Comparison of ENCODE assay signal across 25 cellular contexts in the genomic region with DNA sequence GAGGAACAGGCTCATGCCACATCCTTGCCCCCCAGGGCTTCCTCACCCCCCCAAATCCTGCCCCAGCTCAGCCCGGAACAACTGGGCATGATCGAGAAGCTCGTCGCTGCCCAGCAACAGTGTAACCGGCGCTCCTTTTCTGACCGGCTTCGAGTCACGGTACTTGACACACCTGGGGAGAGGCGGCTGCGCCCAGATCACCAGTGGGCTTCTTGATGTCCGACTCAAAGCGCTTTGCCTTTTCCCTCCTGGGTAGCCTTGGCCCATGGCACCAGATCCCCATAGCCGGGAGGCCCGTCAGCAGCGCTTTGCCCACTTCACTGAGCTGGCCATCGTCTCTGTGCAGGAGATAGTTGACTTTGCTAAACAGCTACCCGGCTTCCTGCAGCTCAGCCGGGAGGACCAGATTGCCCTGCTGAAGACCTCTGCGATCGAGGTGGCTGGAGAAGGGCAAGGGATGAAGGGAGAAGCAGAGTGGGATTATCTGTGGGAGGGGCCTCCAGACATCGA. TPM values are rescaled to one million over a fixed set of nuclear protein-coding genes. Genes with fewer than 3 reads are reported as not detected.
DNase-seq lines count a peak whose midpoint lies in the region; ATAC-seq and TF ChIP-seq lines count a peak whose summit lies in the region.
"Had no signal": no experiment of that assay in that cellular context is flagged by ENCODE, and none has a peak within 500 bp of the region (broad histone marks: within the 10 kb centered on the region; RNA-seq: fewer than 3 reads in every experiment).

No MANE protein-coding gene starts in this region.

- H3K4me2 ChIP-seq in neuronal stem cell (ENCODE audit: insufficient read depth, low read length, poor library complexity, severe bottlenecking), result no peak overlapping the region
- H3K4me2 ChIP-seq: A549 had no signal

- H2BK120ac ChIP-seq in neuronal stem cell (ENCODE audit: low read depth, low read length), result no peak overlapping the region

- H3K4me1 ChIP-seq in neuronal stem cell (ENCODE audit: control insufficient read depth in 2 of 2, insufficient read depth in 1 of 2, low read depth in 1 of 2, low read length in 2 of 2), result peaks cover 13 to 19% of the 10 kb centered on the region in 2 donors

- H3K27me3 ChIP-seq in neuronal stem cell (ENCODE audit: control insufficient read depth in 3 of 3, insufficient read depth in 3 of 3, low read depth in 1 of 3, low read length in 3 of 3), result no peaks in the 10 kb centered on the region
- H3K27me3 ChIP-seq: MG63 had no signal

- H3K4ac ChIP-seq in neuronal stem cell (ENCODE audit: low read length), result no peak overlapping the region

- peak overlapping the region; percentile 53 for H2BK5ac ChIP-seq in neuronal stem cell (ENCODE audit: low read length)

- H2AK5ac ChIP-seq in neuronal stem cell (ENCODE audit: low read depth, low read length), result no peak overlapping the region

- H3K27ac Mint-ChIP-seq in activated naive CD8-positive, alpha-beta T cell treated with anti-CD3 and anti-CD28 coated beads, Interleukin-2, amount 10 ng/mL, durations not matched to agents 7 days and 5 days, result peak overlapping the region; percentile 30
- no peak overlapping the region for H3K27ac Mint-ChIP-seq in activated naive CD8-positive, alpha-beta T cell treated with anti-CD3 and anti-CD28 coated beads for 36 hours
- peak overlapping the region; percentile 82; the same call in 1 of the 2 replicates for H3K27ac Mint-ChIP-seq in WTC11
- H3K27ac Mint-ChIP-seq: CD4-positive, alpha-beta memory T cell had no signal

- H3K18ac ChIP-seq in neuronal stem cell (ENCODE audit: low read length), result no peak overlapping the region

- H3K14ac ChIP-seq in neuronal stem cell (ENCODE audit: low read length), result no peak overlapping the region

- ATAC-seq in activated naive CD8-positive, alpha-beta T cell treated with anti-CD3 and anti-CD28 coated beads, Interleukin-2, amount 10 ng/mL, durations not matched to agents 7 days and 5 days (ENCODE audit: low read depth), result no peak
- ATAC-seq in WTC11 (no peak), HG03196 (IDR thresholded peaks at IDR 0.05; ENCODE audit: unreplicated experiment) (no peak)
- ATAC-seq: A549, GM12878, PC-3 had no signal

- H3K4me3 ChIP-seq in neuronal stem cell (ENCODE audit: low read length in 2 of 2), result no peak overlapping the region
- H3K4me3 ChIP-seq: A549, GM12878, MG63 had no signal

- H3K4me1 Mint-ChIP-seq in activated naive CD8-positive, alpha-beta T cell treated with anti-CD3 and anti-CD28 coated beads, Interleukin-2, amount 10 ng/mL, durations not matched to agents 7 days and 5 days, result peaks cover 28% of the 10 kb centered on the region
- H3K4me1 Mint-ChIP-seq in activated naive CD8-positive, alpha-beta T cell treated with anti-CD3 and anti-CD28 coated beads for 36 hours, result peaks cover 24% of the 10 kb centered on the region
- H3K4me1 Mint-ChIP-seq in WTC11, result peaks cover 18% of the 10 kb centered on the region

- H3K27ac ChIP-seq in neuronal stem cell (replicated peaks; ENCODE audit: low read length), result no peak overlapping the region
- H3K27ac ChIP-seq: A549 had no signal

- H3K4me3 Mint-ChIP-seq in activated naive CD8-positive, alpha-beta T cell treated with anti-CD3 and anti-CD28 coated beads, Interleukin-2, amount 10 ng/mL, durations not matched to agents 7 days and 5 days, result no peak overlapping the region
- no peak overlapping the region for H3K4me3 Mint-ChIP-seq in activated naive CD8-positive, alpha-beta T cell treated with anti-CD3 and anti-CD28 coated beads for 36 hours
- no peak overlapping the region for H3K4me3 Mint-ChIP-seq in WTC11
- H3K4me3 Mint-ChIP-seq: CD4-positive, alpha-beta memory T cell had no signal

- H4K8ac ChIP-seq in neuronal stem cell (ENCODE audit: low read depth, low read length), result no peak overlapping the region

- H3K36me3 Mint-ChIP-seq in activated naive CD8-positive, alpha-beta T cell treated with anti-CD3 and anti-CD28 coated beads, Interleukin-2, amount 10 ng/mL, durations not matched to agents 7 days and 5 days, result no peaks in the 10 kb centered on the region
- no peaks in the 10 kb centered on the region for H3K36me3 Mint-ChIP-seq in activated naive CD8-positive, alpha-beta T cell treated with anti-CD3 and anti-CD28 coated beads for 36 hours
- no peaks in the 10 kb centered on the region for H3K36me3 Mint-ChIP-seq in WTC11
- H3K36me3 Mint-ChIP-seq: CD4-positive, alpha-beta memory T cell had no signal

- DNase-seq in activated naive CD8-positive, alpha-beta T cell treated with anti-CD3 and anti-CD28 coated beads, Interleukin-2, amount 10 ng/mL, durations not matched to agents 7 days and 5 days, result no peak
- DNase-seq in activated naive CD8-positive, alpha-beta T cell treated with anti-CD3 and anti-CD28 coated beads for 36 hours, result no peak
- DNase-seq in WTC11 (ENCODE audit: low spot score) (no peak), neuronal stem cell (ENCODE audit: low spot score) (no peak), AG20443 (ENCODE audit: low spot score) (no peak)
- no peak for DNase-seq in stimulated activated naive CD4-positive, alpha-beta T cell (lab: John Stamatoyannopoulos, UW)
- DNase-seq: C1 segment of cervical spinal cord; CD4-positive, alpha-beta memory T cell; COR-L47; GDM1; HCEC 1CT; KBM-7; MG63; NCI-H1105 treated with DMSO at 0.1 percent for 48 hours; NCI-H146; NCI-H1930; NCI-H2107; NCI-H524; NCI-H748 treated with DMSO at 0.1 percent for 48 hours; NK-92 treated with Interleukin-12 subunit alpha and Interleukin-12 subunit beta, amount 100 ng/mL, for 24 hours; PC-3; Right ventricle myocardium superior had no signal

- POLR2A ChIA-PET in activated naive CD8-positive, alpha-beta T cell treated with anti-CD3 and anti-CD28 coated beads, Interleukin-2, amount 10 ng/mL, durations not matched to agents 7 days and 5 days (lab: Charles Lee), result no interaction called here
- POLR2A ChIA-PET in WTC11 (lab: Charles Lee), result no interaction called here

- peak overlapping the region; percentile 60 for H3K9ac ChIP-seq in neuronal stem cell (ENCODE audit: low read depth, low read length, poor library complexity)

- H3K79me1 ChIP-seq in neuronal stem cell (ENCODE audit: low read depth, low read length), result peaks cover 2% of the 10 kb centered on the region

- H2BK12ac ChIP-seq in neuronal stem cell (ENCODE audit: low read length), result no peak overlapping the region

- no peak overlapping the region for H3K23ac ChIP-seq in neuronal stem cell (ENCODE audit: low read depth, low read length, poor library complexity)

- no peak overlapping the region for H2AFZ ChIP-seq in neuronal stem cell (ENCODE audit: low read length)

- WGBS in neuronal stem cell (ENCODE audit: extremely low coverage in 2 of 2, insufficient read length in 2 of 2, insufficient replicate concordance in 1 of 2), 2 donors, result no CpG with 5 or more reads among the region's 22 CpGs

- H3K9me3 Mint-ChIP-seq in activated naive CD8-positive, alpha-beta T cell treated with anti-CD3 and anti-CD28 coated beads, Interleukin-2, amount 10 ng/mL, durations not matched to agents 7 days and 5 days, result no peaks in the 10 kb centered on the region
- no peaks in the 10 kb centered on the region for H3K9me3 Mint-ChIP-seq in activated naive CD8-positive, alpha-beta T cell treated with anti-CD3 and anti-CD28 coated beads for 36 hours
- H3K9me3 Mint-ChIP-seq in WTC11, result no peaks in the 10 kb centered on the region
- H3K9me3 Mint-ChIP-seq: CD4-positive, alpha-beta memory T cell had no signal

- no peaks in the 10 kb centered on the region for H3K9me3 ChIP-seq in neuronal stem cell (replicated peaks in 1 of 2; ENCODE audit: control insufficient read depth in 2 of 2, insufficient read depth in 1 of 2, low read depth in 1 of 2, low read length in 2 of 2)
- H3K9me3 ChIP-seq: A549, MG63 had no signal

- H2BK15ac ChIP-seq in neuronal stem cell (ENCODE audit: low read length), result no peak overlapping the region

- no peak for TF ChIP-seq CTCF in WTC11 (IDR thresholded peaks at IDR 0.05)

- peaks cover 0 to 4% of the 10 kb centered on the region in 2 donors for H3K36me3 ChIP-seq in neuronal stem cell (replicated peaks in 1 of 2; ENCODE audit: control insufficient read depth in 2 of 2, insufficient read depth in 2 of 2, low read length in 2 of 2)
- H3K36me3 ChIP-seq: MG63 had no signal

- CTCF ChIA-PET in WTC11 (lab: Charles Lee), result interaction anchor here (0.8 to 6.0 kb wide), 5 partner anchors 14 to 94 kb away, joined by 3 to 120 read pairs (median 84); partner anchors contain the start of genes ACP2 and ARFGAP2

- no peaks in the 10 kb centered on the region for H3K27me3 Mint-ChIP-seq in activated naive CD8-positive, alpha-beta T cell treated with anti-CD3 and anti-CD28 coated beads, Interleukin-2, amount 10 ng/mL, durations not matched to agents 7 days and 5 days
- no peaks in the 10 kb centered on the region for H3K27me3 Mint-ChIP-seq in activated naive CD8-positive, alpha-beta T cell treated with anti-CD3 and anti-CD28 coated beads for 36 hours
- no peaks in the 10 kb centered on the region for H3K27me3 Mint-ChIP-seq in WTC11 (ENCODE audit: low read depth)
- H3K27me3 Mint-ChIP-seq: CD4-positive, alpha-beta memory T cell had no signal

- no peak overlapping the region for H4K91ac ChIP-seq in neuronal stem cell (ENCODE audit: low read depth, low read length, poor library complexity)

RNA-seq across cellular contexts. Expression of gene NR1H3, which starts 3.5 kb away (rescaled TPM):
- 10 to 100 TPM; 11.7 to 15.1 TPM for total RNA-seq in activated naive CD8-positive, alpha-beta T cell treated with anti-CD3 and anti-CD28 coated beads, Interleukin-2, amount 10 ng/mL, durations not matched to agents 7 days and 5 days
- 1 to 10 TPM; 8.1 to 8.2 TPM for total RNA-seq in activated naive CD8-positive, alpha-beta T cell treated with anti-CD3 and anti-CD28 coated beads for 36 hours
- 26.3 to 31.1 TPM (median 29.9 TPM) in 3 replicates for total RNA-seq in WTC11 (2021)
- 13.8 TPM for polyA plus RNA-seq in neuronal stem cell (2013, experiment 1 of 2)
- polyA plus RNA-seq in neuronal stem cell (2013, experiment 2 of 2), result 13.5 TPM

RNA-seq across cellular contexts. Expression of gene MADD, which starts 8.6 kb away (rescaled TPM):
- total RNA-seq in activated naive CD8-positive, alpha-beta T cell treated with anti-CD3 and anti-CD28 coated beads, Interleukin-2, amount 10 ng/mL, durations not matched to agents 7 days and 5 days, result 100 to 1,000 TPM; 113 to 114 TPM
- total RNA-seq in activated naive CD8-positive, alpha-beta T cell treated with anti-CD3 and anti-CD28 coated beads for 36 hours, result 10 to 100 TPM; 50.9 to 51.2 TPM
- total RNA-seq in WTC11 (2021), result 39.4 to 47.5 TPM (median 40.6 TPM) in 3 replicates
- 21.0 TPM for polyA plus RNA-seq in neuronal stem cell (2013, experiment 1 of 2)
- 16.1 TPM for polyA plus RNA-seq in neuronal stem cell (2013, experiment 2 of 2)

RNA-seq across cellular contexts. Expression of gene ACP2, which starts 12.7 kb away (rescaled TPM):
- 10 to 100 TPM; 26.5 to 31.1 TPM for total RNA-seq in activated naive CD8-positive, alpha-beta T cell treated with anti-CD3 and anti-CD28 coated beads, Interleukin-2, amount 10 ng/mL, durations not matched to agents 7 days and 5 days
- total RNA-seq in activated naive CD8-positive, alpha-beta T cell treated with anti-CD3 and anti-CD28 coated beads for 36 hours, result 10 to 100 TPM; 13.4 to 13.9 TPM
- 18.7 to 19.6 TPM (median 19.2 TPM) in 3 replicates for total RNA-seq in WTC11 (2021)
- 14.9 TPM for polyA plus RNA-seq in neuronal stem cell (2013, experiment 1 of 2)
- polyA plus RNA-seq in neuronal stem cell (2013, experiment 2 of 2), result 16.5 TPM

RNA-seq across cellular contexts. Expression of gene DDB2, which starts 46.6 kb away (rescaled TPM):
- 100 to 1,000 TPM; 178 to 181 TPM for total RNA-seq in activated naive CD8-positive, alpha-beta T cell treated with anti-CD3 and anti-CD28 coated beads, Interleukin-2, amount 10 ng/mL, durations not matched to agents 7 days and 5 days
- total RNA-seq in activated naive CD8-positive, alpha-beta T cell treated with anti-CD3 and anti-CD28 coated beads for 36 hours, result 100 to 1,000 TPM; 111 to 112 TPM
- total RNA-seq in WTC11 (2021), result 124 to 144 TPM (median 124 TPM) in 3 replicates
- polyA plus RNA-seq in neuronal stem cell (2013, experiment 1 of 2), result 96.5 TPM
- polyA plus RNA-seq in neuronal stem cell (2013, experiment 2 of 2), result 91.1 TPM
